Comparison of ENCODE assay signal across 1 cellular context in genomic region chr19:42714000-42714399, GRCh38. TPM values are rescaled to one million over a fixed set of nuclear protein-coding genes. Genes with fewer than 3 reads are reported as not detected.
"Had no signal": no experiment of that assay in that cellular context is flagged by ENCODE, and none has a peak within 500 bp of the region (broad histone marks: within the 10 kb centered on the region; RNA-seq: fewer than 3 reads in every experiment).

No MANE protein-coding gene starts in this region.

RNA-seq across cellular contexts. Expression of gene PSG3, which starts 26.3 kb away (rescaled TPM):
- total RNA-seq: GM12878 had no signal
- polyA plus RNA-seq: GM12878 had no signal

RNA-seq across cellular contexts. Expression of gene PSG8, which starts 51.5 kb away (rescaled TPM):
- total RNA-seq: GM12878 had no signal
- polyA plus RNA-seq: GM12878 had no signal
